Comparison of ENCODE assay signal across 8 cellular contexts in genomic region chrX:21839334-21840198, GRCh38. TPM values are rescaled to one million over a fixed set of nuclear protein-coding genes. Genes with fewer than 3 reads are reported as not detected.
DNase-seq lines count a peak whose midpoint lies in the region; ATAC-seq, FAIRE-seq and TF ChIP-seq lines count a peak whose summit lies in the region.

Gene MBTPS2 (plus strand): TSS chrX:21839617. CDS start chrX:21839735, 118 bp downstream.

- H3K4me1 ChIP-seq in breast epithelium (no peaks in the 10 kb centered on the region), small intestine (ENCODE audit: control insufficient read depth in 2 of 2, insufficient read depth in 1 of 2, low read depth in 1 of 2, low read length in 1 of 2) (no peaks in the 10 kb centered on the region)

- FAIRE-seq in small intestine (lab: Jason Lieb, UNC), result no peak

- TF ChIP-seq POLR2A in breast epithelium (IDR thresholded peaks at IDR 0.05), result no peak

- TF ChIP-seq CTCF in AG04449 (IDR thresholded peaks at IDR 0.05; ENCODE audit: insufficient read depth, low read length, missing control alignments) (peak; percentile 21), VCaP (conservative IDR thresholded peaks at IDR 0.05) (peak; percentile 29), breast epithelium (IDR thresholded peaks at IDR 0.05) (peak in 1 of 3 donors; percentile 9)

- H3K27ac ChIP-seq in VCaP, result peak within 1 kb of the TSS; percentile 85
- H3K27ac ChIP-seq in breast epithelium, result peak within 1 kb of the TSS; percentile 74 to 87
- H3K27ac ChIP-seq in small intestine (ENCODE audit: low read depth in 1 of 2, low read length in 1 of 2), result peak within 1 kb of the TSS; percentile 59 to 95

- H3K27me3 ChIP-seq in breast epithelium (peaks cover 0 to 17% of the 10 kb centered on the region in 2 donors), small intestine (ENCODE audit: control insufficient read depth in 2 of 2, insufficient read depth in 2 of 2, low read length in 2 of 2) (no peaks in the 10 kb centered on the region)

- WGBS in small intestine, 3 donors, result 0 to 23% (median 11%) methylated on average over 28 to 61 of the region's 61 CpGs

- ATAC-seq in GM18870 (IDR thresholded peaks at IDR 0.05; ENCODE audit: unreplicated experiment), result peak; percentile 53
- peak; percentile 84 for ATAC-seq in HG03108 (IDR thresholded peaks at IDR 0.05; ENCODE audit: unreplicated experiment)

- intact Hi-C loops in breast epithelium (cut with DNase I; ENCODE audit: low total_unique reads), result no loop called here

- peak within 1 kb of the TSS; percentile 74 for H3K4me3 ChIP-seq in AG04449 (ENCODE audit: low read depth, low read length)
- H3K4me3 ChIP-seq in breast epithelium, result peak within 1 kb of the TSS; percentile 61 to 81 (median 67)
- peak within 1 kb of the TSS; percentile 57 to 70 for H3K4me3 ChIP-seq in small intestine (ENCODE audit: low read depth in 1 of 2, low read length in 2 of 2)

- no peaks in the 10 kb centered on the region for H3K9me3 ChIP-seq in breast epithelium
- no peaks in the 10 kb centered on the region for H3K9me3 ChIP-seq in small intestine (ENCODE audit: control insufficient read depth, low read depth)

- H3K36me3 ChIP-seq in breast epithelium (no peaks in the 10 kb centered on the region), small intestine (ENCODE audit: control insufficient read depth in 2 of 2, insufficient read depth in 2 of 2, low read length in 2 of 2) (no peaks in the 10 kb centered on the region)

- peak; percentile 60 for DNase-seq in AG04449 (ENCODE audit: low read depth, low spot score)
- peak; percentile 68 for DNase-seq in NCI-H2196 (lab: John Stamatoyannopoulos, UW; ENCODE audit: unreplicated experiment)
- DNase-seq in breast epithelium (ENCODE audit: low spot score in 2 of 2), result peak; percentile 72 to 79
- peak; percentile 59 for DNase-seq in iPS-NIHi11 (ENCODE audit: low spot score)
- peak; percentile 84 for DNase-seq in small intestine

- CTCF ChIA-PET in AG04449 (lab: Yijun Ruan, JAX), result interaction anchor here (1.3 to 3.4 kb wide), 4 partner anchors 133 to 1310 kb away, joined by 4 to 15 read pairs (median 10); no protein-coding TSS in a partner anchor

- POLR2A ChIA-PET in AG04449 (lab: Yijun Ruan, JAX), result interaction anchor here (1.0 to 1.4 kb wide), 3 partner anchors 27 to 136 kb away, joined by 3 read pairs; no protein-coding TSS in a partner anchor

RNA-seq across cellular contexts. Expression of gene MBTPS2, which starts in this region (rescaled TPM):
- 10 to 100 TPM in 1 of 3 donors, 1 to 10 TPM in 2; 8.8 to 13.8 (median 9.9) TPM for total RNA-seq in breast epithelium
- polyA plus RNA-seq in small intestine, result 1 to 10 TPM in 1 of 3 donors, under 1 TPM in 2; 0.54 to 5.3 (median 0.89) TPM

Comparison
In these comparisons a context has a peak if more than half of its experiments do, and no peak if none do; other contexts are left out.
1. Peak in every context shown above with its lines: DNase-seq, ATAC-seq, H3K4me3 ChIP-seq and H3K27ac ChIP-seq.